ENCODE assay signal across 8 cellular contexts in the genomic region with DNA sequence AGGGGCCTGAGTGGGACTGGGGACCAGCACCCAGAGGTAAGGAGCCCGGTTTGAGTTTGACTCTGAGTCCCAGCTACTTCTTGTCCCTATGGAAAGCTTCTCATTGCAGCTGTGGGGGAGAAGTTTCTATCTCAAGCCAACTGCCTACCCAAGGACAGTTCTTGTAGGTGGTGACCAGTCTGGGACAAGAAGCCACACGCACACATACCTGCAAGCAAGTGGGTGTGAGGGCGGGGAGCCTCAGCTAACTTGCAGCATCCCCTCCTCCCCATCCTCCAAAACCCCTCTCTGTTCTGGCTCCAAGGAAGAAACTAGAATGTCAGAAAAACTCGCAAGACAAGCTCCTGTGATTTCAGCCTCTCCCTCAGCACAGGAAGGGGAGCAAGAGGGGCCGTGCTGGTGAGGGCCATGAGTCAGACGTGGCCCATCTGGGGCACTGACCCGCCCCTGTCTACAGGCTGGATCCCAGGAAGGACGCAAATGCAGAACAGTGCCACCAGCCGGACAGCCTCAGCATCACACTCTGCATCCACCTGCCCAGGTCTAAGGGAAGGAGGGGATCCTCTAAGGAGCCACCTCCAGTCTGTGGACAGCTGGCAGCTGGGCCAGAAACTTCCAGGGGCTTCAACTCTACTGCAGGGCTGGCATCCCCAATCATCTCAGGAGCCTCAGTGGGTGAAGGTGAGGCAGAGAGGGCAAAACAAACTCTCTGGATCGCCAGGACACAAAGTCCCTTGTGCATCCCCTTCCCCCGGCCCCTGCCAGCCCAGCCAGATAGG.
DNase-seq lines count a peak whose midpoint lies in the region; ATAC-seq and TF ChIP-seq lines count a peak whose summit lies in the region.

No MANE protein-coding gene starts in this region.

- TF ChIP-seq CTCF in ovary (IDR thresholded peaks at IDR 0.05) = peak; percentile 28 to 63 (median 54)

- no peak for TF ChIP-seq EP300 in ovary (IDR thresholded peaks at IDR 0.05)

- H3K4me1 ChIP-seq in ovary (ENCODE audit: insufficient read depth) = peaks cover 53% of the 10 kb centered on the region

- intact Hi-C loops in ovary (cut with DNase I) = loop anchor here (5.0 to 10.0 kb wide), 4 partner anchors 75 to 88 kb away; no protein-coding TSS in a partner anchor

- H3K4me3 ChIP-seq in ovary = no peak overlapping the region

- no peaks in the 10 kb centered on the region for H3K36me3 ChIP-seq in ovary

- no peaks in the 10 kb centered on the region for H3K27me3 ChIP-seq in ovary

- peak; percentile 4 for DNase-seq in NCI-H345 (lab: John Stamatoyannopoulos, UW)
- no peak for DNase-seq in NCI-H345 treated with DMSO at 0.1 percent for 48 hours (lab: John Stamatoyannopoulos, UW; ENCODE audit: unreplicated experiment)
- peak; percentile 14 for DNase-seq in SHP77 treated with DMSO at 0.1 percent for 48 hours (lab: John Stamatoyannopoulos, UW)
- DNase-seq in fibroblast of gingiva (ENCODE audit: low read depth) = peak; percentile 58
- DNase-seq in ovary = peak; percentile 69 to 84 (median 73)
- DNase-seq in T1000 (lab: John Stamatoyannopoulos, UW) = no peak

- H3K27ac ChIP-seq in ovary = peak overlapping the region in 1 of 2 donors; percentile 66

- peak; percentile 8 for TF ChIP-seq POLR2A in ovary (IDR thresholded peaks at IDR 0.05)

- 52 to 57% (median 53%) methylated on average over 11 of the region's 11 CpGs for WGBS in ovary, 3 donors

- no peaks in the 10 kb centered on the region for H3K9me3 ChIP-seq in ovary

- peak; percentile 61 for ATAC-seq in HG03439 (IDR thresholded peaks at IDR 0.05; ENCODE audit: unreplicated experiment)
- no peak for ATAC-seq in GM18907 (IDR thresholded peaks at IDR 0.05; ENCODE audit: unreplicated experiment)

Comparison
In these comparisons a context has a peak if more than half of its experiments do, and no peak if none do; other contexts are left out.
1. DNase-seq: peak in NCI-H345 (single experiment), SHP77 treated with DMSO at 0.1 percent for 48 hours (single experiment), fibroblast of gingiva (single experiment) and ovary (5 of 5); none in NCI-H345 treated with DMSO at 0.1 percent for 48 hours (single experiment) and T1000 (single experiment).